8 cellular contexts compared by ENCODE assay signal in the genomic region with DNA sequence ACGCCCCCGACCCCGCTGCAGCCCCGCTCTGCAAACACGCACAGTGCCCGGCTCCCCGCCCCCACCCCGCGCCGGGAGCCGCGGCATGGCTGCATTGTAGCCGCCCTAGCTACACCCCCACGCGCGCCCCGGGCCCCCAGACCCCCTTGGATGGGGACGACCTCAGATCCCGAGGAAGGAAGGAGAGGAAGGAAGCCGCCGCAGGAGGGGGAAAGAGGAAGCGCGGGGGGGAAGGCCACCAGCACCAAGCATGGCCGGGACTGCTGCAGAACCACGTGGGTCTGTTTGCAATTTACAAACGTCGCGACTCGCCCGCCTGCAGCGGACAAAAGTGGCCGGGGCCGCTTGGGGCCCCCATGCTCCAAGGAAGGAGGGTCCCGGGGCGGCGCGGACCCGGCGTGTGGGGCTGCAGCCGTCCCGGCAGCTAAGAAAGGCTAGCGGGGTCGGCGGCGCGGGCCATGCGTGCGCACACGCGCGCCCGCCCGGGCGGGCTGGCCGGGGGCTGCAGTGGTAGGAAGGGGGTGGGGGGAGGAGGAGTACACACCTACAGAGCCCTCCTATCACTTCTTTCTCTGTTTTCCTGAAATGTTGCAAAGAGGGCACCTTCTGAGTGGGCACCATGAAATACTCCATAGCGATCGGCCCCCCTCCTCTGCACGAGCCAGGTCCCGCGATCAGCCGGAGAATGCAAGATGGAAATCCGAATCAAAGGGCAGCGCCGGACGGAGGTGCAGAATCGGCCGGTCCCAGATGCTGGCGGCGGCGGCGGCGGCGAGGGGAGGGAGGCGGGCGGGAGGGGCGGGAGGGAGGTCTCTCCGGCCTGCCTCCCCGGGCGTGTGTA. TPM values are rescaled to one million over a fixed set of nuclear protein-coding genes. Genes with fewer than 3 reads are reported as not detected.
A peak's percentile ranks its signal among the peaks of the same experiment; 100 is the strongest.
DNase-seq lines count a peak whose midpoint lies in the region; ATAC-seq and TF ChIP-seq lines count a peak whose summit lies in the region.

No MANE protein-coding gene starts in this region.

- H3K4me1 ChIP-seq in fibroblast of lung (ENCODE audit: control insufficient read depth, extremely low read depth, insufficient read depth, low read length) (peaks cover 7% of the 10 kb centered on the region), uterus (peaks cover 0 to 5% of the 10 kb centered on the region in 2 donors)

- H3K36me3 ChIP-seq in fibroblast of lung (ENCODE audit: control insufficient read depth, insufficient read depth, low read length) (peaks cover 1% of the 10 kb centered on the region), uterus (no peaks in the 10 kb centered on the region)

- H3K27ac ChIP-seq in fibroblast of lung (ENCODE audit: insufficient read depth, low read length), result peak overlapping the region; percentile 20
- H3K27ac ChIP-seq in uterus, result peak overlapping the region; percentile 88 to 89

- H3K9ac ChIP-seq in fibroblast of lung (ENCODE audit: insufficient read depth, low read length), result peak overlapping the region; percentile 37

- TF ChIP-seq CTCF in fibroblast of lung (conservative IDR thresholded peaks at IDR 0.05 in 1 of 2, IDR thresholded peaks at IDR 0.05 in 1 of 2; ENCODE audit: low read depth in 1 of 2, low read length in 2 of 2) (no peak), uterus (IDR thresholded peaks at IDR 0.05) (no peak)

- no peaks in the 10 kb centered on the region for H4K20me1 ChIP-seq in fibroblast of lung (ENCODE audit: control insufficient read depth, extremely low read depth, insufficient read depth, low read length)

- peak overlapping the region; percentile 81 to 88 (median 87) for H3K4me3 ChIP-seq in fibroblast of lung (replicated peaks in 1 of 4; ENCODE audit: control extremely low read depth in 1 of 4, insufficient read depth in 1 of 4, low read depth in 3 of 4, low read length in 4 of 4)
- H3K4me3 ChIP-seq in uterus, result peak overlapping the region; percentile 67 to 99

- intact Hi-C loops in uterus (cut with DNase I; ENCODE audit: low total_unique reads), result no loop called here

- peaks cover 19% of the 10 kb centered on the region for H3K79me2 ChIP-seq in fibroblast of lung (ENCODE audit: control insufficient read depth, insufficient read depth, low read length)

- DNase-seq in D341Med (ENCODE audit: low spot score) (peak; percentile 68), LHCN-M2 (ENCODE audit: low read depth) (peak; percentile 22), fibroblast of lung (ENCODE audit: low read depth in 2 of 2) (peak; percentile 25 to 28), myocyte (ENCODE audit: low read depth) (peak; percentile 42), uterus (peak in 1 of 2 donors; percentile 50)
- DNase-seq in activated CD4-positive, alpha-beta T cell treated with anti-CD3 and anti-CD28 coated beads, Interleukin-2, amount 50 U/mL, for 48 hours, result peak; percentile 57 to 73

- ATAC-seq in GM19438 (IDR thresholded peaks at IDR 0.05; ENCODE audit: low read depth, unreplicated experiment), result peak; percentile 6
- no peak for ATAC-seq in GM21619 (IDR thresholded peaks at IDR 0.05; ENCODE audit: unreplicated experiment)

- H3K9me3 ChIP-seq in fibroblast of lung (ENCODE audit: control insufficient read depth, insufficient read depth, low read depth, low read length) (no peaks in the 10 kb centered on the region), uterus (no peaks in the 10 kb centered on the region)

- TF ChIP-seq POLR2A in uterus (IDR thresholded peaks at IDR 0.05), result no peak

- H2AFZ ChIP-seq in fibroblast of lung (ENCODE audit: low read length), result peak overlapping the region; percentile 20

- H3K4me2 ChIP-seq in fibroblast of lung (ENCODE audit: extremely low read depth, insufficient read depth, low read length), result peak overlapping the region; percentile 80

- H3K27me3 ChIP-seq in fibroblast of lung (ENCODE audit: control insufficient read depth, insufficient read depth, low read length) (no peaks in the 10 kb centered on the region), uterus (no peaks in the 10 kb centered on the region)

RNA-seq across cellular contexts. Expression of a gene that starts 0.5 kb away (rescaled TPM):
- total RNA-seq in LHCN-M2 (2014; rRNA removed), result 7.0 and 11.1 TPM in 2 replicates
- 4.4 TPM for polyA plus RNA-seq in LHCN-M2 (2012)
- 8.2 and 8.9 TPM in 2 replicates for total RNA-seq in fibroblast of lung
- 3.5 and 6.6 TPM in 2 replicates for polyA plus RNA-seq in fibroblast of lung
- 6.8 and 9.5 TPM in 2 replicates for polyA plus RNA-seq in fibroblast of lung (2012)
- 7.0 and 9.8 TPM in 2 replicates for polyA minus RNA-seq in fibroblast of lung (ENCODE audit: low replicate concordance)
- total RNA-seq in myocyte, result 4.4 and 5.0 TPM in 2 replicates
- polyA plus RNA-seq in myocyte (2012), result 3.5 TPM
- total RNA-seq in uterus, result 10 to 100 TPM in 2 of 4 donors, 1 to 10 TPM in 2; 2.1 to 18.7 (median 8.2) TPM

RNA-seq across cellular contexts. Expression of a gene that starts 30.5 kb away (rescaled TPM):
- total RNA-seq in LHCN-M2 (2014; rRNA removed) (not detected in 2 replicates), fibroblast of lung (under 0.01 and 0.17 TPM in 2 replicates), myocyte (1.9 and 2.7 TPM in 2 replicates), uterus (10 to 100 TPM in 1 of 4 donors, 1 to 10 TPM in 2, under 1 TPM in 1; 0.29 to 10.1 (median 7.6) TPM)
- polyA plus RNA-seq in LHCN-M2 (2012), result not detected
- polyA plus RNA-seq in fibroblast of lung, result 0.07 TPM in 2 replicates
- polyA plus RNA-seq in fibroblast of lung (2012), result 0.03 and 0.06 TPM in 2 replicates
- not detected in 2 replicates for polyA minus RNA-seq in fibroblast of lung (ENCODE audit: low replicate concordance)
- polyA plus RNA-seq in myocyte (2012), result 0.44 TPM

RNA-seq across cellular contexts. Expression of a gene that starts 43.5 kb away (rescaled TPM):
- 1.1 and 1.3 TPM in 2 replicates for total RNA-seq in LHCN-M2 (2014; rRNA removed)
- polyA plus RNA-seq in LHCN-M2 (2012), result 13.5 TPM
- 2.6 and 4.0 TPM in 2 replicates for total RNA-seq in fibroblast of lung
- 5.6 and 6.0 TPM in 2 replicates for polyA plus RNA-seq in fibroblast of lung
- polyA plus RNA-seq in fibroblast of lung (2012), result 18.6 and 23.8 TPM in 2 replicates
- 23.4 and 23.6 TPM in 2 replicates for polyA minus RNA-seq in fibroblast of lung (ENCODE audit: low replicate concordance)
- total RNA-seq in myocyte, result 3.3 and 4.5 TPM in 2 replicates
- 65.6 TPM for polyA plus RNA-seq in myocyte (2012)
- total RNA-seq in uterus, result 10 to 100 TPM in 1 of 4 donors, 1 to 10 TPM in 3; 2.9 to 55.8 (median 5.1) TPM
